Comparison of ENCODE assay signal across 15 cellular contexts in genomic region chr19:2790557-2791271, GRCh38. TPM values are rescaled to one million over a fixed set of nuclear protein-coding genes. Genes with fewer than 3 reads are reported as not detected.
DNase-seq lines count a peak whose midpoint lies in the region; ATAC-seq and TF ChIP-seq lines count a peak whose summit lies in the region.
"Had no signal": no experiment of that assay in that cellular context is flagged by ENCODE, and none has a peak within 500 bp of the region (broad histone marks: within the 10 kb centered on the region; RNA-seq: fewer than 3 reads in every experiment).

No MANE protein-coding gene starts in this region.

- CTCF ChIA-PET in mammary epithelial cell (lab: Charles Lee; ENCODE audit: low non-redundant PET), result no interaction called here

- ATAC-seq in Right ventricle myocardium superior (ENCODE audit: poor library complexity), result no peak

- intact Hi-C loops in Right ventricle myocardium superior (cut with DNase I), result no loop called here
- intact Hi-C loops in ovary (cut with DNase I), result no loop called here
- intact Hi-C loops in mammary epithelial cell (cut with micrococcal nuclease), result no loop called here

- H3K4me1 ChIP-seq in right atrium auricular region, result peaks cover 0 to 6% of the 10 kb centered on the region in 2 donors
- peaks cover 13 to 34% (median 25%) of the 10 kb centered on the region in 4 donors for H3K4me1 ChIP-seq in liver (ENCODE audit: control insufficient read depth in 4 of 4, insufficient read depth in 4 of 4, low read length in 3 of 4)
- H3K4me1 ChIP-seq in ovary (ENCODE audit: insufficient read depth), result peaks cover 20% of the 10 kb centered on the region
- no peaks in the 10 kb centered on the region for H3K4me1 ChIP-seq in SJCRH30
- H3K4me1 ChIP-seq in mammary epithelial cell (ENCODE audit: insufficient read depth, low read length), result no peaks in the 10 kb centered on the region

- 40% methylated on average over 32 of the region's 32 CpGs for WGBS in liver
- 38 to 60% (median 40%) methylated on average over 24 to 32 of the region's 32 CpGs for WGBS in ovary, 3 donors
- WGBS in mammary epithelial cell (ENCODE audit: low coverage, missing lambda C conversion rate), result 100% methylated on average over 13 of the region's 32 CpGs

- TF ChIP-seq POLR2A in ovary (IDR thresholded peaks at IDR 0.05), result no peak

- peaks cover 50% of the 10 kb centered on the region for H3K79me2 ChIP-seq in mammary epithelial cell (ENCODE audit: insufficient read depth, low read length)

- H3K36me3 ChIP-seq in right atrium auricular region (peaks cover 16% of the 10 kb centered on the region), liver (ENCODE audit: control insufficient read depth in 4 of 4, insufficient read depth in 3 of 4, low read depth in 1 of 4, low read length in 3 of 4) (no peaks in the 10 kb centered on the region), ovary (no peaks in the 10 kb centered on the region), SJCRH30 (peaks cover 41% of the 10 kb centered on the region), mammary epithelial cell (ENCODE audit: insufficient read depth, low read length) (peaks cover 10% of the 10 kb centered on the region)

- H4K20me1 ChIP-seq in mammary epithelial cell (ENCODE audit: insufficient read depth, low read length), result no peaks in the 10 kb centered on the region

- no peaks in the 10 kb centered on the region for H3K27me3 ChIP-seq in right atrium auricular region
- H3K27me3 ChIP-seq in liver (ENCODE audit: control insufficient read depth in 4 of 4, insufficient read depth in 4 of 4, low read length in 3 of 4), result no peaks in the 10 kb centered on the region
- no peaks in the 10 kb centered on the region for H3K27me3 ChIP-seq in ovary
- H3K27me3 ChIP-seq in SJCRH30, result no peaks in the 10 kb centered on the region
- H3K27me3 ChIP-seq in mammary epithelial cell (ENCODE audit: insufficient read depth, low read length), result no peaks in the 10 kb centered on the region
- H3K27me3 ChIP-seq: BLaER1 treated with 17β-estradiol and CSF1 and Interleukin-3, amounts not matched to agents 10 nM and 100 nM had no signal

- TF ChIP-seq EP300 in ovary (IDR thresholded peaks at IDR 0.05), result no peak

- no peak overlapping the region for H3K4me2 ChIP-seq in mammary epithelial cell (ENCODE audit: insufficient read depth, low read depth, low read length)
- H3K4me2 ChIP-seq: BLaER1 treated with 17β-estradiol and CSF1 and Interleukin-3, amounts not matched to agents 10 nM and 100 nM had no signal

- no peak overlapping the region for H2AFZ ChIP-seq in mammary epithelial cell (ENCODE audit: low read depth, low read length)

- no peak for TF ChIP-seq RAD21 in liver (IDR thresholded peaks at IDR 0.05)

- BruUV-seq in mammary epithelial cell (replicated peaks; lab: Mats Ljungman, UMichigan), result no TSS peak

- H3K27ac ChIP-seq in right atrium auricular region (peak overlapping the region; percentile 74 to 75), liver (ENCODE audit: low read depth in 1 of 2, low read length in 2 of 2) (peak overlapping the region; percentile 84 to 86), ovary (peak overlapping the region in 1 of 2 donors; percentile 66), SJCRH30 (no peak overlapping the region), mammary epithelial cell (ENCODE audit: insufficient read depth, low read depth, low read length) (no peak overlapping the region)
- H3K27ac ChIP-seq: 22Rv1 had no signal

- no peak for DNase-seq in right atrium auricular region (ENCODE audit: low spot score)
- DNase-seq in Right ventricle myocardium superior, result no peak
- DNase-seq in ovary, result peak; percentile 86 to 94 (median 89)
- no peak for DNase-seq in SJCRH30
- no peak for DNase-seq in mammary epithelial cell
- no peak for DNase-seq in NCI-H226
- no peak for DNase-seq in GM13976 (ENCODE audit: low spot score)
- DNase-seq: CD4-positive, CD25-positive, alpha-beta regulatory T cell; DMS53; HCEC 1CT; HFFc6; IMR-90 had no signal

- TF ChIP-seq CTCF in right atrium auricular region (IDR thresholded peaks at IDR 0.05) (no peak), liver (IDR thresholded peaks at IDR 0.05; ENCODE audit: low read depth, low read length, missing input control) (no peak), ovary (IDR thresholded peaks at IDR 0.05) (no peak), mammary epithelial cell (conservative IDR thresholded peaks at IDR 0.05 in 1 of 2, IDR thresholded peaks at IDR 0.05 in 1 of 2; ENCODE audit: extremely low read depth in 1 of 2, insufficient read depth in 1 of 2, low read depth in 1 of 2, low read length in 2 of 2) (no peak), GM13976 (IDR thresholded peaks at IDR 0.05; ENCODE audit: borderline replicate concordance, control extremely low read depth, extremely low read depth, insufficient read depth, missing control alignments) (no peak)

- H3K4me3 ChIP-seq in right atrium auricular region, result no peak overlapping the region
- H3K4me3 ChIP-seq in liver (ENCODE audit: low read depth in 1 of 3, low read length in 3 of 3), result peak overlapping the region; percentile 12 to 27 (median 17)
- no peak overlapping the region for H3K4me3 ChIP-seq in ovary
- no peak overlapping the region for H3K4me3 ChIP-seq in SJCRH30
- H3K4me3 ChIP-seq in mammary epithelial cell (replicated peaks in 1 of 3; ENCODE audit: insufficient read depth in 1 of 3, low read depth in 2 of 3, low read length in 3 of 3), result no peak overlapping the region
- H3K4me3 ChIP-seq: BLaER1 treated with 17β-estradiol and CSF1 and Interleukin-3, amounts not matched to agents 10 nM and 100 nM had no signal

- peak overlapping the region; percentile 27 to 57 for H3K9ac ChIP-seq in liver (ENCODE audit: low read depth in 1 of 2, low read length in 2 of 2)
- H3K9ac ChIP-seq in mammary epithelial cell (ENCODE audit: insufficient read depth, low read length), result no peak overlapping the region

- dilution Hi-C loops in mammary epithelial cell (cut with HindIII; ENCODE audit: low sequenced_read_pairs), result loop anchor here (5.0 kb wide), 1 partner anchor 53 kb away; no protein-coding TSS in a partner anchor

- H3K9me3 ChIP-seq in right atrium auricular region, result no peaks in the 10 kb centered on the region
- H3K9me3 ChIP-seq in liver (ENCODE audit: control insufficient read depth in 4 of 4, low read length in 3 of 4), result no peaks in the 10 kb centered on the region
- no peaks in the 10 kb centered on the region for H3K9me3 ChIP-seq in ovary
- H3K9me3 ChIP-seq in SJCRH30 (replicated peaks), result no peaks in the 10 kb centered on the region
- H3K9me3 ChIP-seq in mammary epithelial cell (replicated peaks; ENCODE audit: insufficient read depth, low read length), result no peaks in the 10 kb centered on the region
- H3K9me3 ChIP-seq: BLaER1 treated with 17β-estradiol and CSF1 and Interleukin-3, amounts not matched to agents 10 nM and 100 nM had no signal

- in situ Hi-C loops in mammary epithelial cell (cut with MboI; ENCODE audit: low sequenced_read_pairs in 2 of 2) (no loop called here), GM13976 (cut with MboI; ENCODE audit: low sequenced_read_pairs, unreplicated experiment) (no loop called here)

TF ChIP-seq in liver, 16 proteins besides CTCF, POLR2A, EP300 and RAD21 (continues in another document):
- peak; percentile 44 for TF ChIP-seq YY1 (IDR thresholded peaks at IDR 0.05)
- peak in 1 of 2 donors; percentile 15 for TF ChIP-seq EGR1 (IDR thresholded peaks at IDR 0.05; ENCODE audit: low read depth in 2 of 2)

RNA-seq across cellular contexts. Expression of gene THOP1, which starts 5.4 kb away (rescaled TPM):
- 10 to 100 TPM; 33.9 to 45.8 TPM for total RNA-seq in right atrium auricular region
- total RNA-seq in Right ventricle myocardium superior, result 52.6 TPM
- total RNA-seq in liver, result 10 to 100 TPM; 45.6 to 56.2 TPM
- polyA plus RNA-seq in liver, result 10 to 100 TPM; 39.1 to 43.8 TPM
- total RNA-seq in ovary, result 10 to 100 TPM; 26.2 to 54.7 (median 39.5) TPM
- 10 to 100 TPM; 11.3 to 44.3 TPM for polyA plus RNA-seq in ovary
- 114 and 119 TPM in 2 replicates for total RNA-seq in SJCRH30 (2014; rRNA removed; shearing (Covaris generic))
- total RNA-seq in mammary epithelial cell, result 10 to 100 TPM; 63.7 to 100.0 TPM
- polyA plus RNA-seq in mammary epithelial cell, result 94.8 TPM
- polyA minus RNA-seq in mammary epithelial cell, result 130 TPM

RNA-seq across cellular contexts. Expression of gene SGTA, which starts 7.6 kb away (rescaled TPM):
- total RNA-seq in right atrium auricular region (10 to 100 TPM; 52.3 to 60.9 TPM), Right ventricle myocardium superior (56.6 TPM), liver (10 to 100 TPM; 16.7 to 23.2 TPM), ovary (10 to 100 TPM; 42.0 to 65.3 (median 53.4) TPM), mammary epithelial cell (10 to 100 TPM; 52.5 to 71.3 TPM)
- polyA plus RNA-seq in liver (10 to 100 TPM; 18.9 to 38.4 TPM), ovary (10 to 100 TPM; 27.0 to 65.5 TPM), mammary epithelial cell (101 TPM)
- 102 and 103 TPM in 2 replicates for total RNA-seq in SJCRH30 (2014; rRNA removed; shearing (Covaris generic))
- 132 TPM for polyA minus RNA-seq in mammary epithelial cell

RNA-seq across cellular contexts. Expression of gene ZNF554, which starts 29.0 kb away (rescaled TPM):
- total RNA-seq in right atrium auricular region (1 to 10 TPM; 3.5 to 6.0 TPM), Right ventricle myocardium superior (4.3 TPM), liver (1 to 10 TPM; 2.7 to 3.3 TPM), ovary (10 to 100 TPM in 1 of 7 donors, 1 to 10 TPM in 6; 4.9 to 10.5 (median 7.6) TPM), mammary epithelial cell (1 to 10 TPM; 4.0 to 5.8 TPM)
- polyA plus RNA-seq in liver (1 to 10 TPM in 1 of 2 donors, under 1 TPM in 1; 0.94 to 1.5 TPM), ovary (1 to 10 TPM; 5.7 to 6.9 TPM), mammary epithelial cell (1.8 TPM)
- total RNA-seq in SJCRH30 (2014; rRNA removed; shearing (Covaris generic)), result 1.3 and 1.6 TPM in 2 replicates
- polyA minus RNA-seq in mammary epithelial cell, result 2.5 TPM

RNA-seq across cellular contexts. Expression of gene ZNF555, which starts 50.6 kb away (rescaled TPM):
- total RNA-seq in right atrium auricular region (1 to 10 TPM; 5.5 to 5.9 TPM), Right ventricle myocardium superior (7.7 TPM), liver (1 to 10 TPM; 2.4 to 2.8 TPM), ovary (10 to 100 TPM in 6 of 7 donors, 1 to 10 TPM in 1; 4.5 to 18.0 (median 14.8) TPM), mammary epithelial cell (1 to 10 TPM; 4.6 to 7.2 TPM)
- polyA plus RNA-seq in liver (1 to 10 TPM; 1.3 to 2.0 TPM), ovary (1 to 10 TPM; 5.7 to 6.7 TPM), mammary epithelial cell (2.1 TPM)
- 10.7 and 11.8 TPM in 2 replicates for total RNA-seq in SJCRH30 (2014; rRNA removed; shearing (Covaris generic))
- 4.7 TPM for polyA minus RNA-seq in mammary epithelial cell

RNA-seq across cellular contexts. Expression of gene SLC39A3, which starts 50.9 kb away (rescaled TPM):
- 10 to 100 TPM; 22.9 to 38.0 TPM for total RNA-seq in right atrium auricular region
- 20.2 TPM for total RNA-seq in Right ventricle myocardium superior
- 10 to 100 TPM; 19.8 to 29.0 TPM for total RNA-seq in liver
- polyA plus RNA-seq in liver, result 10 to 100 TPM; 20.1 to 28.2 TPM
- total RNA-seq in ovary, result 10 to 100 TPM; 12.2 to 40.2 (median 18.3) TPM
- 10 to 100 TPM; 11.6 to 18.2 TPM for polyA plus RNA-seq in ovary
- total RNA-seq in SJCRH30 (2014; rRNA removed; shearing (Covaris generic)), result 18.7 and 19.5 TPM in 2 replicates
- total RNA-seq in mammary epithelial cell, result 10 to 100 TPM; 32.6 to 34.7 TPM
- 24.8 TPM for polyA plus RNA-seq in mammary epithelial cell
- 46.4 TPM for polyA minus RNA-seq in mammary epithelial cell

Comparison
In these comparisons a context has a peak if more than half of its experiments do, and no peak if none do; other contexts are left out.
1. DNase-seq: peak in ovary (5 of 5); none in right atrium auricular region (single experiment), Right ventricle myocardium superior (single experiment), SJCRH30 (0 of 2), mammary epithelial cell (single experiment), NCI-H226 (single experiment) and GM13976 (single experiment).
2. H3K27ac ChIP-seq: peak in right atrium auricular region (2 of 2) and liver (2 of 2); none in SJCRH30 (single experiment) and mammary epithelial cell (single experiment).
3. H3K4me3 ChIP-seq: peak in liver (3 of 3); none in right atrium auricular region (0 of 2), ovary (single experiment), SJCRH30 (single experiment) and mammary epithelial cell (0 of 3).